Comparison of ENCODE assay signal across 8 cellular contexts in genomic region chr9:122122903-122123632, GRCh38. TPM values are rescaled to one million over a fixed set of nuclear protein-coding genes. Genes with fewer than 3 reads are reported as not detected.
DNase-seq lines count a peak whose midpoint lies in the region; ATAC-seq and TF ChIP-seq lines count a peak whose summit lies in the region.

No MANE protein-coding gene starts in this region.

- intact Hi-C loops in CD14-positive monocyte (cut with micrococcal nuclease) = loop anchor here (10.0 kb wide), 2 partner anchors 332 to 692 kb away; no protein-coding TSS in a partner anchor
- intact Hi-C loops in dorsolateral prefrontal cortex (cut with DNase I) = loop anchor here (1.0 to 10.0 kb wide), 8 partner anchors 24 to 692 kb away; partner anchors contain the start of genes MRRF (in 2 of the 2) and RBM18 (in 2 of the 2)

- H3K9me3 Mint-ChIP-seq in CD14-positive monocyte (peaks cover 0 to 4% (median 1%) of the 10 kb centered on the region in 7 donors), memory B cell (no peaks in the 10 kb centered on the region)

- DNase-seq in CD14-positive monocyte (ENCODE audit: low spot score) (peak; percentile 59), NCI-H2171 (lab: John Stamatoyannopoulos, UW) (peak; percentile 19), dorsolateral prefrontal cortex (peak; percentile 58 to 88 (median 81)), memory B cell (ENCODE audit: low spot score in 2 of 2) (peak; percentile 66 to 77)
- DNase-seq in activated CD4-positive, alpha-beta T cell treated with anti-CD3 and anti-CD28 coated beads, Interleukin-2, amount 50 U/mL, for 1 hour = peak; percentile 72
- peak; percentile 62 for DNase-seq in stimulated activated CD8-positive, alpha-beta memory T cell treated with anti-CD3 and anti-CD28 coated beads, Interleukin-15, amount 100 ng/mL, for 24 hours (ENCODE audit: low read depth)

- H3K27ac ChIP-seq in dorsolateral prefrontal cortex = peak overlapping the region in 1 of 59 donors; percentile 18

- peaks cover 0 to 15% (median 0%) of the 10 kb centered on the region in 45 donors for H3K27me3 ChIP-seq in dorsolateral prefrontal cortex

- H3K4me3 Mint-ChIP-seq in CD14-positive monocyte (no peak overlapping the region), memory B cell (no peak overlapping the region)

- ATAC-seq in GM21723 (IDR thresholded peaks at IDR 0.05; ENCODE audit: unreplicated experiment) (peak; percentile 55), memory B cell (ENCODE audit: low read depth) (peak; percentile 47), GM18520 (IDR thresholded peaks at IDR 0.05; ENCODE audit: unreplicated experiment) (no peak)

- peaks cover 33 to 38% (median 37%) of the 10 kb centered on the region in 3 donors for H3K27me3 Mint-ChIP-seq in CD14-positive monocyte (ENCODE audit: low read depth in 3 of 3)
- H3K27me3 Mint-ChIP-seq in memory B cell = peaks cover 27% of the 10 kb centered on the region

- no peak overlapping the region for H3K4me3 ChIP-seq in dorsolateral prefrontal cortex

- peak; percentile 95 for TF ChIP-seq CTCF in CD14-positive monocyte (IDR thresholded peaks at IDR 0.05)
- TF ChIP-seq CTCF in dorsolateral prefrontal cortex (IDR thresholded peaks at IDR 0.05 in 54 of 56, conservative IDR thresholded peaks at IDR 0.05 in 2 of 56; ENCODE audit: low read depth in 1 of 56, partially characterized antibody in 56 of 56) = peak; percentile 86 to 100 (median 99)

- H3K27ac Mint-ChIP-seq in CD14-positive monocyte = peak overlapping the region in 1 of 7 donors; percentile 28
- H3K27ac Mint-ChIP-seq in memory B cell = no peak overlapping the region

- peaks cover 12% of the 10 kb centered on the region for H3K4me1 Mint-ChIP-seq in CD14-positive monocyte
- peaks cover 10% of the 10 kb centered on the region for H3K4me1 Mint-ChIP-seq in memory B cell

- H3K36me3 Mint-ChIP-seq in CD14-positive monocyte (no peaks in the 10 kb centered on the region), memory B cell (peaks cover 2% of the 10 kb centered on the region)

RNA-seq across cellular contexts. Expression of gene TTLL11, which starts 30.0 kb away (rescaled TPM):
- polyA plus RNA-seq in CD14-positive monocyte = 1 to 10 TPM; 2.9 to 3.1 TPM
- 10 to 100 TPM; 39.9 to 86.0 (median 58.2) TPM for total RNA-seq in dorsolateral prefrontal cortex

RNA-seq across cellular contexts. Expression of gene NDUFA8, which starts 36.5 kb away (rescaled TPM):
- 10 to 100 TPM; 63.5 to 71.2 TPM for polyA plus RNA-seq in CD14-positive monocyte
- 100 to 1,000 TPM in 34 of 120 experiments, 10 to 100 TPM in 86; 50.3 to 125 (median 89.3) TPM for total RNA-seq in dorsolateral prefrontal cortex

RNA-seq across cellular contexts. Expression of gene MORN5, which starts 36.6 kb away (rescaled TPM):
- not detected for polyA plus RNA-seq in CD14-positive monocyte
- 1 to 10 TPM in 113 of 120 experiments, under 1 TPM in 3, not detected in 4; 0.79 to 8.3 (median 3.3) TPM for total RNA-seq in dorsolateral prefrontal cortex

Comparison
In these comparisons a context has a peak if more than half of its experiments do, and no peak if none do; other contexts are left out.
1. DNase-seq: peak in every context shown above with its lines; median percentile 81 in dorsolateral prefrontal cortex; 72 in activated CD4-positive, alpha-beta T cell treated with anti-CD3 and anti-CD28 coated beads, Interleukin-2, amount 50 U/mL, for 1 hour; 72 in memory B cell; 62 in stimulated activated CD8-positive, alpha-beta memory T cell treated with anti-CD3 and anti-CD28 coated beads, Interleukin-15, amount 100 ng/mL, for 24 hours; 59 in CD14-positive monocyte; 19 in NCI-H2171.